In genomic region chr16:71412270-71413160, GRCh38 we compare ENCODE assay signal across 8 cellular contexts. TPM values are rescaled to one million over a fixed set of nuclear protein-coding genes. Genes with fewer than 3 reads are reported as not detected.
DNase-seq lines count a peak whose midpoint lies in the region; ATAC-seq and TF ChIP-seq lines count a peak whose summit lies in the region.

No MANE protein-coding gene starts in this region.

- H3K9me3 ChIP-seq in DOHH2 (ENCODE audit: control insufficient read depth, insufficient read depth, low read length) (no peaks in the 10 kb centered on the region), lower lobe of right lung (no peaks in the 10 kb centered on the region)

- peaks cover 34% of the 10 kb centered on the region for H3K27me3 Mint-ChIP-seq in activated CD4-positive, alpha-beta memory T cell treated with anti-CD3 and anti-CD28 coated beads for 36 hours

- H3K36me3 ChIP-seq in DOHH2 (ENCODE audit: control insufficient read depth, low read length), result no peaks in the 10 kb centered on the region
- H3K36me3 ChIP-seq in lower lobe of right lung, result no peaks in the 10 kb centered on the region

- peak overlapping the region; percentile 29 for H3K4me2 ChIP-seq in DOHH2 (ENCODE audit: low read length)

- no peak overlapping the region for H3K27ac Mint-ChIP-seq in activated CD4-positive, alpha-beta memory T cell treated with anti-CD3 and anti-CD28 coated beads for 36 hours

- H3K9me2 ChIP-seq in DOHH2 (replicated peaks; ENCODE audit: control insufficient read depth, low read length), result no peaks in the 10 kb centered on the region

- TF ChIP-seq CTCF in DOHH2 (IDR thresholded peaks at IDR 0.05; ENCODE audit: low read depth, low read length, poor library complexity, severe bottlenecking), result peak; percentile 96
- TF ChIP-seq CTCF in lower lobe of right lung (IDR thresholded peaks at IDR 0.05), result peak; percentile 89

- no peak overlapping the region for H3K27ac ChIP-seq in DOHH2 (ENCODE audit: low read depth, low read length)
- no peak overlapping the region for H3K27ac ChIP-seq in lower lobe of right lung

- intact Hi-C loops in activated CD4-positive, alpha-beta memory T cell treated with anti-CD3 and anti-CD28 coated beads for 36 hours (cut with micrococcal nuclease), result loop anchor here (1.0 to 2.0 kb wide), 2 partner anchors 87 to 198 kb away; no protein-coding TSS in a partner anchor
- intact Hi-C loops in lower lobe of right lung (cut with DNase I), result loop anchor here (10.0 kb wide), 1 partner anchor 82 kb away; no protein-coding TSS in a partner anchor

- H3K79me2 ChIP-seq in DOHH2 (ENCODE audit: control insufficient read depth, low read length), result no peaks in the 10 kb centered on the region

- H3K4me3 ChIP-seq in DOHH2 (ENCODE audit: low read length), result no peak overlapping the region
- no peak overlapping the region for H3K4me3 ChIP-seq in lower lobe of right lung

- peaks cover 8% of the 10 kb centered on the region for H3K4me1 ChIP-seq in DOHH2 (ENCODE audit: control insufficient read depth, low read length)
- peaks cover 7% of the 10 kb centered on the region for H3K4me1 ChIP-seq in lower lobe of right lung

- CTCF ChIA-PET in activated CD4-positive, alpha-beta memory T cell treated with anti-CD3 and anti-CD28 coated beads for 36 hours (lab: Charles Lee), result interaction anchor here (0.6 to 5.3 kb wide), 33 partner anchors 9 to 961 kb away, joined by 3 to 141 read pairs (median 4); partner anchors contain the start of genes CHST4, ZNF19 and ZNF23

- no peaks in the 10 kb centered on the region for H4K20me1 ChIP-seq in DOHH2 (ENCODE audit: control insufficient read depth, insufficient read depth, low read depth, low read length)

- H3K36me3 Mint-ChIP-seq in activated CD4-positive, alpha-beta memory T cell treated with anti-CD3 and anti-CD28 coated beads for 36 hours, result no peaks in the 10 kb centered on the region

- H3K27me3 ChIP-seq in DOHH2 (ENCODE audit: control insufficient read depth, low read length), result peaks cover 7% of the 10 kb centered on the region
- H3K27me3 ChIP-seq in lower lobe of right lung (ENCODE audit: low read depth), result peaks cover 26% of the 10 kb centered on the region

- no peak overlapping the region for H3K4me3 Mint-ChIP-seq in activated CD4-positive, alpha-beta memory T cell treated with anti-CD3 and anti-CD28 coated beads for 36 hours

- POLR2A ChIA-PET in activated CD4-positive, alpha-beta memory T cell treated with anti-CD3 and anti-CD28 coated beads for 36 hours (lab: Charles Lee), result interaction anchor here (0.6 kb wide), 1 partner anchor 124 kb away, joined by 3 read pairs; no protein-coding TSS in a partner anchor

- ATAC-seq in HG03342 (IDR thresholded peaks at IDR 0.05; ENCODE audit: unreplicated experiment), result peak; percentile 55
- ATAC-seq in lower lobe of right lung, result peak; percentile 80 to 90
- ATAC-seq in HG02870 (IDR thresholded peaks at IDR 0.05; ENCODE audit: unreplicated experiment), result no peak

- DNase-seq in NCI-H69 (lab: John Stamatoyannopoulos, UW), result peak; percentile 79
- DNase-seq in activated CD4-positive, alpha-beta memory T cell treated with anti-CD3 and anti-CD28 coated beads for 36 hours, result peak; percentile 71
- peak; percentile 69 for DNase-seq in effector CD4-positive, alpha-beta T cell
- peak; percentile 53 for DNase-seq in lower lobe of right lung
- DNase-seq in stimulated activated CD4-positive, alpha-beta T cell treated with anti-CD3 and anti-CD28 coated beads, TNF-alpha, amount 100 ng/mL, for 4 hours (ENCODE audit: low read depth in 3 of 3), result peak; percentile 18 to 52 (median 27)

- H3K9me3 Mint-ChIP-seq in activated CD4-positive, alpha-beta memory T cell treated with anti-CD3 and anti-CD28 coated beads for 36 hours, result no peaks in the 10 kb centered on the region

- H3K4me1 Mint-ChIP-seq in activated CD4-positive, alpha-beta memory T cell treated with anti-CD3 and anti-CD28 coated beads for 36 hours (ENCODE audit: low read depth), result peaks cover 5% of the 10 kb centered on the region

- no peaks in the 10 kb centered on the region for H3F3A ChIP-seq in DOHH2 (ENCODE audit: control insufficient read depth, insufficient read depth)

RNA-seq across cellular contexts. Expression of gene TLE7, which starts 29.3 kb away (rescaled TPM):
- not detected for total RNA-seq in activated CD4-positive, alpha-beta memory T cell treated with anti-CD3 and anti-CD28 coated beads for 36 hours
- not detected for total RNA-seq in lower lobe of right lung

RNA-seq across cellular contexts. Expression of gene ZNF23, which starts 49.5 kb away (rescaled TPM):
- total RNA-seq in activated CD4-positive, alpha-beta memory T cell treated with anti-CD3 and anti-CD28 coated beads for 36 hours, result 1 to 10 TPM; 5.7 to 8.5 TPM
- total RNA-seq in lower lobe of right lung, result 9.5 TPM

RNA-seq across cellular contexts. Expression of gene CALB2, which starts 54.0 kb away (rescaled TPM):
- total RNA-seq in activated CD4-positive, alpha-beta memory T cell treated with anti-CD3 and anti-CD28 coated beads for 36 hours, result not detected
- 1.6 TPM for total RNA-seq in lower lobe of right lung

Comparison
In these comparisons a context has a peak if more than half of its experiments do, and no peak if none do; other contexts are left out.
1. DNase-seq: peak in every context shown above with its lines; median percentile 79 in NCI-H69; 71 in activated CD4-positive, alpha-beta memory T cell treated with anti-CD3 and anti-CD28 coated beads for 36 hours; 69 in effector CD4-positive, alpha-beta T cell; 53 in lower lobe of right lung; 27 in stimulated activated CD4-positive, alpha-beta T cell treated with anti-CD3 and anti-CD28 coated beads, TNF-alpha, amount 100 ng/mL, for 4 hours.